20 cellular contexts compared by ENCODE assay signal in genomic region chr9:97766092-97766491, GRCh38.
DNase-seq lines count a peak whose midpoint lies in the region; ATAC-seq, FAIRE-seq and TF ChIP-seq lines count a peak whose summit lies in the region.
"Had no signal": no experiment of that assay in that cellular context is flagged by ENCODE, and none has a peak within 500 bp of the region (broad histone marks: within the 10 kb centered on the region; RNA-seq: fewer than 3 reads in every experiment).

No MANE protein-coding gene starts in this region.

- no peak overlapping the region for H3K4me3 ChIP-seq in fibroblast of villous mesenchyme (ENCODE audit: low read depth, low read length)
- H3K4me3 ChIP-seq: left lung, mucosa of descending colon, thoracic aorta had no signal

- ATAC-seq in left lobe of liver, result no peak
- ATAC-seq: left lung, mucosa of descending colon had no signal

- intact Hi-C loops in posterior vena cava (cut with DNase I), result no loop called here

- peak; percentile 79 for DNase-seq in A172 (ENCODE audit: low spot score)
- DNase-seq in H54 (ENCODE audit: insufficient read length, low spot score), result peak; percentile 93
- peak; percentile 50 for DNase-seq in RPMI7951 (ENCODE audit: low read depth)
- peak; percentile 18 for DNase-seq in fibroblast of villous mesenchyme (ENCODE audit: low read depth)
- no peak for DNase-seq in UCSD-AML1 (lab: John Stamatoyannopoulos, UW; ENCODE audit: unreplicated experiment)
- no peak for DNase-seq in posterior vena cava (ENCODE audit: low spot score)
- no peak for DNase-seq in left lobe of liver (ENCODE audit: low spot score)
- DNase-seq in medulla oblongata (ENCODE audit: extremely low spot score), result no peak
- DNase-seq: activated CD4-positive, alpha-beta T cell treated with anti-CD3 and anti-CD28 coated beads, Interleukin-2, amount 50 U/mL, for 1 hour; amygdala; CD4-positive, CD25-positive, alpha-beta regulatory T cell; left lung; mucosa of descending colon; NCI-H1930; NCI-H446; SW 1271 had no signal

- no peak for TF ChIP-seq CTCF in fibroblast of villous mesenchyme (IDR thresholded peaks at IDR 0.05; ENCODE audit: insufficient read depth, low read depth, low read length)

- peak; percentile 97 for FAIRE-seq in H54 (lab: Jason Lieb, UNC)
- FAIRE-seq: A204.1, frontal cortex, GM19239 had no signal

- no peak for TF ChIP-seq POLR2A in H54 (IDR thresholded peaks at IDR 0.05; ENCODE audit: low read depth, low read length)

Comparison
In these comparisons a context has a peak if more than half of its experiments do, and no peak if none do; other contexts are left out.
1. DNase-seq: peak in A172 (single experiment), H54 (single experiment), RPMI7951 (single experiment) and fibroblast of villous mesenchyme (single experiment); none in UCSD-AML1 (single experiment), posterior vena cava (single experiment), left lobe of liver (single experiment) and medulla oblongata (single experiment).